ENCODE assay signal across 7 cellular contexts in genomic region chr17:60036796-60037677, GRCh38. TPM values are rescaled to one million over a fixed set of nuclear protein-coding genes. Genes with fewer than 3 reads are reported as not detected.
DNase-seq lines count a peak whose midpoint lies in the region; ATAC-seq, FAIRE-seq and TF ChIP-seq lines count a peak whose summit lies in the region.

No MANE protein-coding gene starts in this region.

- H3K4me1 ChIP-seq in NT2/D1 (ENCODE audit: insufficient read depth, insufficient read length), result no peaks in the 10 kb centered on the region

- H3K4me3 Mint-ChIP-seq in naive B cell, result no peak overlapping the region

- H3K36me3 ChIP-seq in NT2/D1 (ENCODE audit: insufficient read depth, insufficient read length, low read length), result peaks cover 7% of the 10 kb centered on the region

- H3K36me3 Mint-ChIP-seq in naive B cell, result peaks cover 0 to 8% of the 10 kb centered on the region in 2 donors

- H3K27me3 Mint-ChIP-seq in naive B cell, result peaks cover 10 to 16% (median 13%) of the 10 kb centered on the region in 3 donors

- no peaks in the 10 kb centered on the region for H3K9me3 ChIP-seq in NT2/D1 (ENCODE audit: insufficient read depth, low read length)

- no peaks in the 10 kb centered on the region for H3K9me3 Mint-ChIP-seq in naive B cell

- H3K9ac ChIP-seq in NT2/D1 (ENCODE audit: insufficient read length, low read depth), result no peak overlapping the region

- DNase-seq in GM18507 (ENCODE audit: extremely low spot score, insufficient read length, low read depth), result peak; percentile 53
- peak; percentile 62 for DNase-seq in HT1080 (ENCODE audit: low read depth)
- DNase-seq in NT2/D1 (ENCODE audit: low read depth, low spot score), result peak; percentile 63
- DNase-seq in activated CD8-positive, alpha-beta memory T cell treated with anti-CD3 and anti-CD28 coated beads, Interleukin-2, amount 50 U/mL, for 48 hours, result peak; percentile 85
- DNase-seq in erythroblast (lab: John Stamatoyannopoulos, UW), result peak; percentile 74 to 81
- DNase-seq in naive B cell, result peak; percentile 58
- peak; percentile 21 to 39 for DNase-seq in stimulated activated CD8-positive, alpha-beta memory T cell treated with anti-CD3 and anti-CD28 coated beads, Interleukin-7, amount 100 ng/mL, for 1 hour (ENCODE audit: low read depth in 2 of 2)

- no peak overlapping the region for H3K4me3 ChIP-seq in NT2/D1 (ENCODE audit: insufficient read length, low read depth)

- no peak overlapping the region for H3K27ac Mint-ChIP-seq in naive B cell

- H3K4me1 Mint-ChIP-seq in naive B cell, result peaks cover 4 to 6% (median 5%) of the 10 kb centered on the region in 3 donors

- FAIRE-seq in GM18507 (lab: Jason Lieb, UNC), result peak; percentile 81

- TF ChIP-seq POLR2A in erythroblast (IDR thresholded peaks at IDR 0.05; ENCODE audit: low read length), result no peak

- ATAC-seq in naive B cell (ENCODE audit: low read depth in 2 of 2), result peak; percentile 98

- no peaks in the 10 kb centered on the region for H3K27me3 ChIP-seq in NT2/D1 (ENCODE audit: insufficient read depth, insufficient read length)

RNA-seq across cellular contexts. Expression of gene HEATR6, which starts 41.7 kb away (rescaled TPM):
- 18.0 and 24.1 TPM in 2 replicates for total RNA-seq in HT1080 (2014; rRNA removed; shearing (Covaris generic))
- polyA plus RNA-seq in HT1080 (2015; cell fraction: cytosol; rRNA removed), result 15.8 TPM in 2 replicates
- 65.3 and 69.2 TPM in 2 replicates for polyA plus RNA-seq in HT1080 (2015; cell fraction: nucleus; rRNA removed)
- polyA plus RNA-seq in naive B cell (ENCODE audit: low read depth in 6 of 6), result 10 to 100 TPM; 10.1 to 19.1 (median 15.8) TPM

Comparison
In these comparisons a context has a peak if more than half of its experiments do, and no peak if none do; other contexts are left out.
1. DNase-seq: peak in every context shown above with its lines; median percentile 85 in activated CD8-positive, alpha-beta memory T cell treated with anti-CD3 and anti-CD28 coated beads, Interleukin-2, amount 50 U/mL, for 48 hours; 78 in erythroblast; 63 in NT2/D1; 62 in HT1080; 58 in naive B cell; 53 in GM18507; 30 in stimulated activated CD8-positive, alpha-beta memory T cell treated with anti-CD3 and anti-CD28 coated beads, Interleukin-7, amount 100 ng/mL, for 1 hour.